1 cellular context compared by ENCODE assay signal in the genomic region with DNA sequence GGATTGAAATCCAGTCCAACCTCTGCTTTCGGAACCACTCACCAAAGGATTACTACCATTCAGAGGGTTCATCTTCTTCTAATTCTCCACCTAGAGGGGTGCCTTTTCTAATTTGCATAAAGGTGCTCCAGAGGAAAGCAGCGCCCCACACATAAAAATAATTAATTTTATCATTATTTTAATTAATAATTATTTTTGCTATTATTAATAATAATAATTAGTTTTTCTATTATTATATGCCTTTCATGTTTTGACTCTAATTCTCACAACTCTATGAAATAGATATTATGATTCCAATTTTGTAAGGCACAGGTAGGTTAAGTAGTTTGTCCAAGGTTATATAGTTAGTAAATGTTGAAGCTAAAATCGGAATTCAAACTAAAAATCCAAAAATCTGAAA.
TF ChIP-seq lines count a peak whose summit lies in the region.

No MANE protein-coding gene starts in this region.

TF ChIP-seq in H1, 55 proteins besides CTCF, POLR2A, EP300 and RAD21 (continued from another document):
- TF ChIP-seq BACH1 (IDR thresholded peaks at IDR 0.05; ENCODE audit: low read length): no peak
- TF ChIP-seq POLR2AphosphoS5 (IDR thresholded peaks at IDR 0.05; ENCODE audit: low read depth, low read length): no peak
- TF ChIP-seq SRF (IDR thresholded peaks at IDR 0.05; ENCODE audit: low read depth, low read length): no peak
